ENCODE assay signal across 29 cellular contexts in the genomic region with DNA sequence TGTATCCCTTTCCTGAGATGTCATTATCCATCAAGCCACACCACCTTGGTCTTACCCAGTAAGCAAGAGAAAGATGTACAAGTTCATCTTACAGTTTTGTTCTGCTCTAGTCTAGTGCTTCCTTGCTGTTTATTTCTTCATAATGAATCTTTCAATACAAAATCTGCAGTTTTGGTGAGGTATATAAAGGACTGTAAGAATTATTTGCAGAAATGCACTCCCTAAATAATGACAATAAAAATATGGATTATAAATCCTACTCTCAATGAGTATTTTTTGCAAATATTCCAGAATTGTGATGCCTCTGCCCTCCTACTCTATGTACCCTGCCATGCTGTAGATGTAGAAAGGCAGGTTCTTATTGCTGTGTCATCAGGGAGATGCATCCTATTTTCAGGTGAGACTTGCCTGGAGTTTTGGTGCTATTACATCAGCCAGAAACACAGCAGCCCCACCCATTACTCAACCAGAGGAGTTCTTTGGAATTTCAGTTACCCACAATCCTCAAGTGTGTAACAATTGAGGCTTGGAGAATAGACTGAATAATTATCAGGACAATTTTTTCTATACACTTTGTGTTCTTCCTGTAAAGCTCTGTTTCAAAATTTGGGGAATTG. TPM values are rescaled to one million over a fixed set of nuclear protein-coding genes. Genes with fewer than 3 reads are reported as not detected.
DNase-seq lines count a peak whose midpoint lies in the region; ATAC-seq and TF ChIP-seq lines count a peak whose summit lies in the region.
"Had no signal": no experiment of that assay in that cellular context is flagged by ENCODE, and none has a peak within 500 bp of the region (broad histone marks: within the 10 kb centered on the region; RNA-seq: fewer than 3 reads in every experiment).

Gene OR10S1 (minus strand): TSS at position 51 of the 617 bp plus-strand sequence. CDS start 117 bp downstream, outside the sequence.

- no TSS peak for BruUV-seq in HCT116 (replicated peaks; lab: Mats Ljungman, UMichigan)

- H3K4me3 Mint-ChIP-seq in type B pancreatic cell: no peak within 1 kb of the TSS
- H3K4me3 Mint-ChIP-seq in endodermal cell: no peak within 1 kb of the TSS
- H3K4me3 Mint-ChIP-seq: activated naive CD4-positive, alpha-beta T cell treated with anti-CD3 and anti-CD28 coated beads, Interleukin-2, amount 50 U/mL, for 24 hours; activated T-helper 17 cell treated with anti-CD3 and anti-CD28 coated beads, Interleukin-2, amount 50 U/mL, for 72 hours had no signal

- H3K9me3 ChIP-seq in HCT116 (ENCODE audit: control insufficient read depth in 1 of 2, insufficient read depth in 1 of 2, low read depth in 1 of 2, low read length in 2 of 2) (no peaks in the 10 kb centered on the region), endodermal cell (ENCODE audit: control insufficient read depth, low read length) (peaks cover 8% of the 10 kb centered on the region)
- H3K9me3 ChIP-seq: neutrophil, right lobe of liver, tibial artery had no signal

- H3K27ac ChIP-seq in HCT116 (ENCODE audit: low read depth, low read length) (no peak within 1 kb of the TSS), endodermal cell (ENCODE audit: low read depth, low read length) (no peak within 1 kb of the TSS)
- H3K27ac ChIP-seq: BLaER1 treated with 17β-estradiol and CSF1 and Interleukin-3, amounts not matched to agents 10 nM and 100 nM; left ventricle myocardium inferior; neutrophil; right lobe of liver; tibial artery had no signal

- no peak within 1 kb of the TSS for H2AFZ ChIP-seq in HCT116 (ENCODE audit: low read depth, low read length, poor library complexity, severe bottlenecking)

- H3K27me3 ChIP-seq in HCT116 (ENCODE audit: insufficient read depth, low read length) (no peaks in the 10 kb centered on the region), endodermal cell (ENCODE audit: control insufficient read depth, insufficient read depth, low read length, poor library complexity, severe bottlenecking) (no peaks in the 10 kb centered on the region)
- H3K27me3 ChIP-seq: BLaER1 treated with 17β-estradiol and CSF1 and Interleukin-3, amounts not matched to agents 10 nM and 100 nM; neutrophil; right lobe of liver; tibial artery had no signal

- H3K9ac ChIP-seq in HCT116 (ENCODE audit: low read length) (no peak within 1 kb of the TSS), endodermal cell (ENCODE audit: extremely low read depth, low read length, poor library complexity, severe bottlenecking) (no peak within 1 kb of the TSS)
- H3K9ac ChIP-seq: BLaER1 treated with 17β-estradiol and CSF1 and Interleukin-3, amounts not matched to agents 10 nM and 100 nM had no signal

- CTCF ChIA-PET in HCT116 (lab: Charles Lee): no interaction called here

- H3K4me3 ChIP-seq in HCT116 (replicated peaks in 1 of 2; ENCODE audit: low read depth in 1 of 2, low read length in 2 of 2) (no peak within 1 kb of the TSS), fibroblast of the aortic adventitia (ENCODE audit: low read depth, low read length) (no peak within 1 kb of the TSS), endodermal cell (ENCODE audit: low read length) (no peak within 1 kb of the TSS)
- H3K4me3 ChIP-seq: BLaER1 treated with 17β-estradiol and CSF1 and Interleukin-3, amounts not matched to agents 10 nM and 100 nM; left ventricle myocardium inferior; right lobe of liver; tibial artery had no signal

- H3K27ac Mint-ChIP-seq in type B pancreatic cell (peak within 1 kb of the TSS; percentile 57), endodermal cell (no peak within 1 kb of the TSS)
- H3K27ac Mint-ChIP-seq: activated naive CD4-positive, alpha-beta T cell treated with anti-CD3 and anti-CD28 coated beads, Interleukin-2, amount 50 U/mL, for 24 hours; activated T-helper 17 cell treated with anti-CD3 and anti-CD28 coated beads, Interleukin-2, amount 50 U/mL, for 72 hours; progenitor cell of endocrine pancreas had no signal

- no peak for TF ChIP-seq POLR2A in HCT116 (IDR thresholded peaks at IDR 0.05; ENCODE audit: borderline replicate concordance, extremely low read depth, insufficient read depth, insufficient read length)

- no peaks in the 10 kb centered on the region for H3K9me2 ChIP-seq in HCT116 (ENCODE audit: insufficient read depth)

- no peaks in the 10 kb centered on the region for H3K36me3 ChIP-seq in HCT116 (ENCODE audit: control insufficient read depth in 1 of 2, insufficient read depth in 2 of 2, low read length in 2 of 2)
- no peaks in the 10 kb centered on the region for H3K36me3 ChIP-seq in endodermal cell (ENCODE audit: control insufficient read depth, insufficient read depth, low read length)
- H3K36me3 ChIP-seq: BLaER1 treated with 17β-estradiol and CSF1 and Interleukin-3, amounts not matched to agents 10 nM and 100 nM; left ventricle myocardium inferior; neutrophil; right lobe of liver; tibial artery had no signal

- H3K9me3 Mint-ChIP-seq in type B pancreatic cell: no peaks in the 10 kb centered on the region
- H3K9me3 Mint-ChIP-seq in endodermal cell: peaks cover 15% of the 10 kb centered on the region
- H3K9me3 Mint-ChIP-seq: activated naive CD4-positive, alpha-beta T cell treated with anti-CD3 and anti-CD28 coated beads, Interleukin-2, amount 50 U/mL, for 24 hours had no signal

- H3K4me1 ChIP-seq in HCT116 (ENCODE audit: control insufficient read depth in 1 of 2, insufficient read depth in 2 of 2, low read length in 2 of 2) (no peaks in the 10 kb centered on the region), endodermal cell (ENCODE audit: control insufficient read depth, insufficient read depth, low read length) (no peaks in the 10 kb centered on the region)
- H3K4me1 ChIP-seq: BLaER1 treated with 17β-estradiol and CSF1 and Interleukin-3, amounts not matched to agents 10 nM and 100 nM; left ventricle myocardium inferior; right lobe of liver; tibial artery had no signal

- intact Hi-C loops in HCT116 (cut with micrococcal nuclease): no loop called here

- no peaks in the 10 kb centered on the region for H3K4me1 Mint-ChIP-seq in type B pancreatic cell (ENCODE audit: unreplicated experiment)
- H3K4me1 Mint-ChIP-seq in endodermal cell: peaks cover 15% of the 10 kb centered on the region
- H3K4me1 Mint-ChIP-seq: activated naive CD4-positive, alpha-beta T cell treated with anti-CD3 and anti-CD28 coated beads, Interleukin-2, amount 50 U/mL, for 24 hours; activated T-helper 17 cell treated with anti-CD3 and anti-CD28 coated beads, Interleukin-2, amount 50 U/mL, for 72 hours had no signal

- no peak for TF ChIP-seq RAD21 in HCT116 (IDR thresholded peaks at IDR 0.05; ENCODE audit: low read depth)

- TF ChIP-seq CTCF in HCT116 (IDR thresholded peaks at IDR 0.05 in 2 of 3, conservative IDR thresholded peaks at IDR 0.05 in 1 of 3; ENCODE audit: borderline replicate concordance in 1 of 3, insufficient read depth in 1 of 3, low read depth in 2 of 3, low read length in 2 of 3): no peak
- no peak for TF ChIP-seq CTCF in fibroblast of the aortic adventitia (IDR thresholded peaks at IDR 0.05; ENCODE audit: insufficient read depth, low read length)
- no peak for TF ChIP-seq CTCF in type B pancreatic cell (conservative IDR thresholded peaks at IDR 0.05)
- no peak for TF ChIP-seq CTCF in endodermal cell (conservative IDR thresholded peaks at IDR 0.05)

- ATAC-seq in HCT116: no peak
- ATAC-seq: right lobe of liver had no signal

- DNase-seq in HCT116 (ENCODE audit: low read depth, low spot score) (peak; percentile 48), SW480 (ENCODE audit: low spot score) (peak; percentile 72), fibroblast of the aortic adventitia (ENCODE audit: low read depth) (peak; percentile 12), type B pancreatic cell (ENCODE audit: extremely low spot score, unreplicated experiment) (no peak), NCI-H1417 treated with DMSO at 0.1 percent for 48 hours (lab: John Stamatoyannopoulos, UW) (no peak), NOMO-1 (lab: John Stamatoyannopoulos, UW; ENCODE audit: unreplicated experiment in 2 of 2) (no peak), endodermal cell (no peak)
- DNase-seq: activated CD4-positive, alpha-beta T cell treated with anti-CD3 and anti-CD28 coated beads for 48 hours; DMS79 treated with DMSO at 0.1 percent for 48 hours; effector CD4-positive, alpha-beta T cell; GF-D8; GOT3; KG1; left ventricle myocardium inferior; MM.1S; NCI-H1105 treated with DMSO at 0.1 percent for 48 hours; NCI-H526 treated with DMSO at 0.1 percent for 48 hours; right lobe of liver; T1000; tibial artery had no signal

- no peaks in the 10 kb centered on the region for H3K79me2 ChIP-seq in HCT116 (ENCODE audit: insufficient read depth, low read length)

- no peak within 1 kb of the TSS for H3K4me2 ChIP-seq in HCT116 (ENCODE audit: low read length)
- H3K4me2 ChIP-seq: BLaER1 treated with 17β-estradiol and CSF1 and Interleukin-3, amounts not matched to agents 10 nM and 100 nM had no signal

- RAD21 ChIA-PET in HCT116 (lab: Charles Lee; ENCODE audit: low non-redundant PET in 1 of 2, low total read pairs in 2 of 2, uncharacterized antibody in 2 of 2, unreplicated experiment in 2 of 2): no interaction called here

- H4K20me1 ChIP-seq in HCT116 (ENCODE audit: insufficient read depth): no peaks in the 10 kb centered on the region
- H4K20me1 ChIP-seq: BLaER1 treated with 17β-estradiol and CSF1 and Interleukin-3, amounts not matched to agents 10 nM and 100 nM had no signal

- H3K27me3 Mint-ChIP-seq in type B pancreatic cell (peaks cover 3% of the 10 kb centered on the region), endodermal cell (ENCODE audit: insufficient read depth) (no peaks in the 10 kb centered on the region)

- POLR2A ChIA-PET in HCT116 (lab: Charles Lee): no interaction called here

- H3K36me3 Mint-ChIP-seq in type B pancreatic cell: no peaks in the 10 kb centered on the region
- H3K36me3 Mint-ChIP-seq in endodermal cell (ENCODE audit: low read depth): no peaks in the 10 kb centered on the region
- H3K36me3 Mint-ChIP-seq: activated naive CD4-positive, alpha-beta T cell treated with anti-CD3 and anti-CD28 coated beads, Interleukin-2, amount 50 U/mL, for 24 hours had no signal

TF ChIP-seq in HCT116, 20 proteins besides CTCF, POLR2A, EP300 and RAD21:
- TF ChIP-seq POLR2AphosphoS5 (IDR thresholded peaks at IDR 0.05; ENCODE audit: low read depth, low read length) (peak; percentile 42; the same call in 1 of the 2 replicates), CEBPB (IDR thresholded peaks at IDR 0.05; ENCODE audit: low read depth) (peak; percentile 89), JUND (IDR thresholded peaks at IDR 0.05) (0 out of 2 replicates have a peak, but pooled peaks have one; percentile 18), CBX3 (IDR thresholded peaks at IDR 0.05; ENCODE audit: low read depth) (peak; percentile 47; the same call in 1 of the 2 replicates), EZH2 (IDR thresholded peaks at IDR 0.05) (no peak), TCF7L2 (IDR thresholded peaks at IDR 0.05; ENCODE audit: borderline replicate concordance, extremely low read depth, insufficient read depth, insufficient read length) (no peak), SP1 (IDR thresholded peaks at IDR 0.05; ENCODE audit: low read depth) (peak; percentile 52; the same call in 1 of the 2 replicates)

RNA-seq across cellular contexts. Expression of gene OR10S1, which starts in this region (rescaled TPM):
- total RNA-seq in HCT116 (2021; ENCODE audit: unreplicated experiment) (not detected), fibroblast of the aortic adventitia (ENCODE audit: low replicate concordance) (not detected in 2 replicates), type B pancreatic cell (ENCODE audit: low replicate concordance) (not detected in 2 replicates), endodermal cell (not detected)
- 0.05 and 0.10 TPM in 2 replicates for polyA plus RNA-seq in HCT116 (2012)
- polyA plus RNA-seq in endodermal cell (2013, experiment 1 of 2): not detected
- polyA plus RNA-seq in endodermal cell (2013, experiment 2 of 2): not detected
- total RNA-seq: activated T-helper 17 cell treated with anti-CD3 and anti-CD28 coated beads, Interleukin-2, amount 50 U/mL, for 72 hours; epithelial cell of proximal tubule; fibroblast of villous mesenchyme; left ventricle myocardium inferior; mesenteric fat pad; myocyte; progenitor cell of endocrine pancreas; right lobe of liver had no signal

Comparison
In these comparisons a context has a peak if more than half of its experiments do, and no peak if none do; other contexts are left out.
1. Peak in DNase-seq in HCT116; RNA of the gene not detected or under 1 TPM.
2. Peak in DNase-seq in fibroblast of the aortic adventitia; RNA of the gene not detected or under 1 TPM.